8 cellular contexts compared by ENCODE assay signal in genomic region chr14:60800409-60800808, GRCh38.
"Had no signal": no experiment of that assay in that cellular context is flagged by ENCODE, and none has a peak within 500 bp of the region (broad histone marks: within the 10 kb centered on the region; RNA-seq: fewer than 3 reads in every experiment).

No MANE protein-coding gene starts in this region.

- FAIRE-seq: G401.6, GM12878, GM12891, GM12892, GM18507, GM19239 had no signal

- H3K4me3 ChIP-seq: GM12878 had no signal

- ATAC-seq: GM12878 had no signal

- DNase-seq: GDM1, GF-D8 had no signal
